In genomic region chr6:110858016-110858415, GRCh38 we compare ENCODE assay signal across 22 cellular contexts. TPM values are rescaled to one million over a fixed set of nuclear protein-coding genes. Genes with fewer than 3 reads are reported as not detected.
DNase-seq lines count a peak whose midpoint lies in the region; TF ChIP-seq lines count a peak whose summit lies in the region.
"Had no signal": no experiment of that assay in that cellular context is flagged by ENCODE, and none has a peak within 500 bp of the region (broad histone marks: within the 10 kb centered on the region; RNA-seq: fewer than 3 reads in every experiment).

No MANE protein-coding gene starts in this region.

- H3K27me3 ChIP-seq in neutrophil = no peaks in the 10 kb centered on the region
- H3K27me3 ChIP-seq in SJCRH30 = no peaks in the 10 kb centered on the region
- no peaks in the 10 kb centered on the region for H3K27me3 ChIP-seq in spleen (replicated peaks in 1 of 7)
- H3K27me3 ChIP-seq: BE2C, BLaER1 had no signal

- TF ChIP-seq CTCF in neutrophil (IDR thresholded peaks at IDR 0.05) (no peak), spleen (IDR thresholded peaks at IDR 0.05 in 8 of 11, conservative IDR thresholded peaks at IDR 0.05 in 3 of 11) (no peak)

- H3K27me3 Mint-ChIP-seq in dendritic cell treated with granulocyte-macrophage colony-stimulating factor and Interleukin-4, amounts not matched to agents 40 ng/mL and 50 ng/mL, for 4 days = no peaks in the 10 kb centered on the region
- H3K27me3 Mint-ChIP-seq: CD8-positive, alpha-beta memory T cell had no signal

- H3K9me3 ChIP-seq in neutrophil (no peaks in the 10 kb centered on the region), SJCRH30 (replicated peaks) (no peaks in the 10 kb centered on the region), spleen (no peaks in the 10 kb centered on the region)
- H3K9me3 ChIP-seq: BE2C, BLaER1 had no signal

- no peak overlapping the region for H3K4me3 Mint-ChIP-seq in dendritic cell treated with granulocyte-macrophage colony-stimulating factor and Interleukin-4, amounts not matched to agents 40 ng/mL and 50 ng/mL, for 4 days
- H3K4me3 Mint-ChIP-seq: CD14-positive monocyte; CD4-positive, alpha-beta memory T cell; CD8-positive, alpha-beta memory T cell had no signal

- TF ChIP-seq POLR2A in spleen (IDR thresholded peaks at IDR 0.05) = no peak

- intact Hi-C loops in dendritic cell treated with granulocyte-macrophage colony-stimulating factor and Interleukin-4, amounts not matched to agents 40 ng/mL and 50 ng/mL, for 4 days (cut with micrococcal nuclease) = no loop called here
- intact Hi-C loops in spleen (cut with DNase I; ENCODE audit: low total_unique reads) = no loop called here

- H3K4me1 Mint-ChIP-seq in dendritic cell treated with granulocyte-macrophage colony-stimulating factor and Interleukin-4, amounts not matched to agents 40 ng/mL and 50 ng/mL, for 4 days (ENCODE audit: low read depth) = peaks cover 37% of the 10 kb centered on the region
- H3K4me1 Mint-ChIP-seq: CD8-positive, alpha-beta memory T cell had no signal

- DNase-seq in GOT3 (lab: John Stamatoyannopoulos, UW) = no peak
- no peak for DNase-seq in SJCRH30
- no peak for DNase-seq in spleen
- DNase-seq: 8988T; ACHN; BE2C; C1 segment of cervical spinal cord; CD4-positive, alpha-beta memory T cell; CD4-positive, CD25-positive, alpha-beta regulatory T cell; CD8-positive, alpha-beta memory T cell; COR-L47; DMS 273 treated with DMSO at 0.1 percent for 48 hours; DMS153; DMS53; DMS79; EL; GDM1 had no signal

- H3K27ac ChIP-seq in neutrophil (peak overlapping the region; percentile 90), SJCRH30 (no peak overlapping the region), spleen (peak overlapping the region in 1 of 8 donors; percentile 90)

- H3K4me1 ChIP-seq in neutrophil (ENCODE audit: control insufficient read depth in 1 of 2, insufficient read depth in 1 of 2, low read depth in 1 of 2, low read length in 1 of 2) (peaks cover 80 to 90% of the 10 kb centered on the region in 2 experiments), SJCRH30 (no peaks in the 10 kb centered on the region), spleen (peaks cover 0 to 24% (median 4%) of the 10 kb centered on the region in 6 donors)
- H3K4me1 ChIP-seq: BE2C had no signal

- H3K27ac Mint-ChIP-seq in dendritic cell treated with granulocyte-macrophage colony-stimulating factor and Interleukin-4, amounts not matched to agents 40 ng/mL and 50 ng/mL, for 4 days = peak overlapping the region; percentile 93
- H3K27ac Mint-ChIP-seq: CD4-positive, alpha-beta memory T cell; CD4-positive, CD25-positive, alpha-beta regulatory T cell had no signal

- H3K9me3 Mint-ChIP-seq in dendritic cell treated with granulocyte-macrophage colony-stimulating factor and Interleukin-4, amounts not matched to agents 40 ng/mL and 50 ng/mL, for 4 days = no peaks in the 10 kb centered on the region
- H3K9me3 Mint-ChIP-seq: CD4-positive, alpha-beta memory T cell; CD4-positive, CD25-positive, alpha-beta regulatory T cell; CD8-positive, alpha-beta memory T cell had no signal

- no peak overlapping the region for H3K4me3 ChIP-seq in neutrophil (ENCODE audit: low read depth in 1 of 2, low read length in 1 of 2)
- no peak overlapping the region for H3K4me3 ChIP-seq in SJCRH30
- H3K4me3 ChIP-seq in spleen = no peak overlapping the region
- H3K4me3 ChIP-seq: BLaER1, GM12878 had no signal

- WGBS in spleen, 5 donors = 94 to 98% (median 96%) methylated on average over 20 to 21 of the region's 21 CpGs

- H3K36me3 Mint-ChIP-seq in dendritic cell treated with granulocyte-macrophage colony-stimulating factor and Interleukin-4, amounts not matched to agents 40 ng/mL and 50 ng/mL, for 4 days (ENCODE audit: low read depth) = peaks cover 7% of the 10 kb centered on the region
- H3K36me3 Mint-ChIP-seq: CD4-positive, CD25-positive, alpha-beta regulatory T cell had no signal

- H3K36me3 ChIP-seq in neutrophil (no peaks in the 10 kb centered on the region), SJCRH30 (no peaks in the 10 kb centered on the region), spleen (no peaks in the 10 kb centered on the region)
- H3K36me3 ChIP-seq: BE2C had no signal

RNA-seq across cellular contexts. Expression of gene AMD1, which starts 16.6 kb away (rescaled TPM):
- 181 and 193 TPM in 2 replicates for total RNA-seq in SJCRH30 (2014; rRNA removed; shearing (Covaris generic))
- 100 to 1,000 TPM in 1 of 7 donors, 10 to 100 TPM in 6; 44.8 to 102 (median 64.0) TPM for total RNA-seq in spleen
- polyA plus RNA-seq in spleen = 10 to 100 TPM; 20.7 to 44.9 (median 31.4) TPM

RNA-seq across cellular contexts. Expression of gene CDK19, which starts 42.7 kb away (rescaled TPM):
- total RNA-seq in SJCRH30 (2014; rRNA removed; shearing (Covaris generic)) = 19.0 and 22.2 TPM in 2 replicates
- total RNA-seq in spleen = 10 to 100 TPM; 19.0 to 29.8 (median 24.2) TPM
- 1 to 10 TPM; 7.9 to 9.3 (median 8.4) TPM for polyA plus RNA-seq in spleen
